In genomic region chr2:152038451-152038958, GRCh38 we compare ENCODE assay signal across 12 cellular contexts.
A peak's percentile ranks its signal among the peaks of the same experiment; 100 is the strongest.
DNase-seq lines count a peak whose midpoint lies in the region; ATAC-seq, FAIRE-seq and TF ChIP-seq lines count a peak whose summit lies in the region.
"Had no signal": no experiment of that assay in that cellular context is flagged by ENCODE, and none has a peak within 500 bp of the region (broad histone marks: within the 10 kb centered on the region; RNA-seq: fewer than 3 reads in every experiment).

No MANE protein-coding gene starts in this region.

- H3K36me3 ChIP-seq in neural cell (ENCODE audit: insufficient read depth, low read length), result no peaks in the 10 kb centered on the region

- FAIRE-seq in H54 (lab: Jason Lieb, UNC), result no peak

- H3K9ac ChIP-seq in neural cell (ENCODE audit: low read length), result no peak overlapping the region

- H3K79me2 ChIP-seq in neural cell (replicated peaks; ENCODE audit: insufficient read depth, low read length), result no peaks in the 10 kb centered on the region

- no peaks in the 10 kb centered on the region for H3K36me3 Mint-ChIP-seq in CD14-positive monocyte
- H3K36me3 Mint-ChIP-seq in HFFc6 (ENCODE audit: low read depth), result no peaks in the 10 kb centered on the region
- H3K36me3 Mint-ChIP-seq in activated T-cell treated with anti-CD3 and anti-CD28 coated beads, Interleukin-2, amount 50 U/mL, for 72 hours (ENCODE audit: insufficient read depth in 2 of 2), result no peaks in the 10 kb centered on the region
- H3K36me3 Mint-ChIP-seq: naive B cell had no signal

- TF ChIP-seq CTCF in CD14-positive monocyte (IDR thresholded peaks at IDR 0.05) (no peak), neural cell (IDR thresholded peaks at IDR 0.05; ENCODE audit: poor library complexity, severe bottlenecking) (no peak), HFFc6 (IDR thresholded peaks at IDR 0.05) (no peak)

- ATAC-seq in Right ventricle myocardium superior (ENCODE audit: poor library complexity) (peak; percentile 80), HG02981 (IDR thresholded peaks at IDR 0.05; ENCODE audit: unreplicated experiment) (no peak)
- ATAC-seq in activated T-cell treated with anti-CD3 and anti-CD28 coated beads, Interleukin-2, amount 50 U/mL, for 72 hours (replicated peaks in 1 of 2), result no peak

- H3K9me2 ChIP-seq in neural cell (ENCODE audit: insufficient read depth, low read length), result no peaks in the 10 kb centered on the region

- intact Hi-C loops in CD14-positive monocyte (cut with micrococcal nuclease) (loop anchor here (10.0 kb wide), 3 partner anchors 136 to 606 kb away; partner anchors contain the start of gene STAM2 (in 1 of the 2)), Right ventricle myocardium superior (cut with DNase I) (loop anchor here (10.0 kb wide), 2 partner anchors 136 to 596 kb away; partner anchors contain the start of gene STAM2)

- H3K27ac ChIP-seq in neural cell (ENCODE audit: low read length), result no peak overlapping the region

- TF ChIP-seq POLR2A in H54 (IDR thresholded peaks at IDR 0.05; ENCODE audit: low read depth, low read length), result no peak

- no peaks in the 10 kb centered on the region for H3K9me3 ChIP-seq in neural cell (ENCODE audit: low read length)

- H3K4me3 ChIP-seq in neural cell (ENCODE audit: low read length), result peak overlapping the region; percentile 11

- H3K9me3 Mint-ChIP-seq in CD14-positive monocyte, result peaks cover 0 to 2% (median 0%) of the 10 kb centered on the region in 7 donors
- no peaks in the 10 kb centered on the region for H3K9me3 Mint-ChIP-seq in HFFc6
- no peaks in the 10 kb centered on the region for H3K9me3 Mint-ChIP-seq in activated T-cell treated with anti-CD3 and anti-CD28 coated beads, Interleukin-2, amount 50 U/mL, for 72 hours
- H3K9me3 Mint-ChIP-seq: naive B cell had no signal

- no peak overlapping the region for H2AFZ ChIP-seq in neural cell (ENCODE audit: low read depth, low read length)

- peaks cover 0 to 2% (median 2%) of the 10 kb centered on the region in 3 donors for H3K27me3 Mint-ChIP-seq in CD14-positive monocyte (ENCODE audit: low read depth in 3 of 3)
- peaks cover 14% of the 10 kb centered on the region for H3K27me3 Mint-ChIP-seq in HFFc6 (ENCODE audit: insufficient read depth)
- no peaks in the 10 kb centered on the region for H3K27me3 Mint-ChIP-seq in activated T-cell treated with anti-CD3 and anti-CD28 coated beads, Interleukin-2, amount 50 U/mL, for 72 hours (ENCODE audit: low read depth)
- H3K27me3 Mint-ChIP-seq: naive B cell had no signal

- H3K4me3 Mint-ChIP-seq in CD14-positive monocyte (peak overlapping the region in 1 of 2 donors; percentile 59), HFFc6 (no peak overlapping the region)
- no peak overlapping the region for H3K4me3 Mint-ChIP-seq in activated T-cell treated with anti-CD3 and anti-CD28 coated beads, Interleukin-2, amount 50 U/mL, for 72 hours

- no peak overlapping the region for H3K4me2 ChIP-seq in neural cell (ENCODE audit: low read length)

- DNase-seq in CD14-positive monocyte (ENCODE audit: low spot score), result no peak
- DNase-seq in NCI-H2227 treated with DMSO at 0.1 percent for 48 hours (lab: John Stamatoyannopoulos, UW), result peak; percentile 47
- DNase-seq in Right ventricle myocardium superior, result peak; percentile 61
- no peak for DNase-seq in HFFc6
- DNase-seq in activated T-cell treated with anti-CD3 and anti-CD28 coated beads, Interleukin-2, amount 50 U/mL, for 72 hours, result no peak
- no peak for DNase-seq in H54 (ENCODE audit: insufficient read length, low spot score)
- DNase-seq: GOT3; Karpas-422; naive B cell; stimulated activated naive CD4-positive, alpha-beta T cell had no signal

- H3K27ac Mint-ChIP-seq in CD14-positive monocyte (peak overlapping the region in 6 of 7 donors; percentile 20 to 85 (median 73)), HFFc6 (no peak overlapping the region)
- H3K27ac Mint-ChIP-seq in activated T-cell treated with anti-CD3 and anti-CD28 coated beads, Interleukin-2, amount 50 U/mL, for 72 hours, result no peak overlapping the region

- TF ChIP-seq EP300 in neural cell (conservative IDR thresholded peaks at IDR 0.05; ENCODE audit: poor library complexity, severe bottlenecking), result no peak

- no peaks in the 10 kb centered on the region for H3K27me3 ChIP-seq in neural cell (ENCODE audit: insufficient read depth, low read depth, low read length)

- peaks cover 18% of the 10 kb centered on the region for H3K4me1 Mint-ChIP-seq in CD14-positive monocyte
- H3K4me1 Mint-ChIP-seq in HFFc6 (ENCODE audit: low read depth), result no peaks in the 10 kb centered on the region
- H3K4me1 Mint-ChIP-seq in activated T-cell treated with anti-CD3 and anti-CD28 coated beads, Interleukin-2, amount 50 U/mL, for 72 hours (ENCODE audit: low read depth), result no peaks in the 10 kb centered on the region
- H3K4me1 Mint-ChIP-seq: naive B cell had no signal

- H4K20me1 ChIP-seq in neural cell (ENCODE audit: insufficient read depth), result no peaks in the 10 kb centered on the region

- TF ChIP-seq RAD21 in neural cell (conservative IDR thresholded peaks at IDR 0.05), result no peak

- no peaks in the 10 kb centered on the region for H3F3A ChIP-seq in neural cell (ENCODE audit: insufficient read depth, low read length, poor library complexity, severe bottlenecking)

TF ChIP-seq in neural cell, 6 proteins besides CTCF, POLR2A, EP300 and RAD21:
- TF ChIP-seq POLR2AphosphoS5 (IDR thresholded peaks at IDR 0.05) (peak; percentile 41), SMC3 (conservative IDR thresholded peaks at IDR 0.05; ENCODE audit: poor library complexity) (no peak)

Comparison
In these comparisons a context has a peak if more than half of its experiments do, and no peak if none do; other contexts are left out.
1. DNase-seq: peak in NCI-H2227 treated with DMSO at 0.1 percent for 48 hours (single experiment) and Right ventricle myocardium superior (single experiment); none in CD14-positive monocyte (single experiment), HFFc6 (single experiment), activated T-cell treated with anti-CD3 and anti-CD28 coated beads, Interleukin-2, amount 50 U/mL, for 72 hours (0 of 2) and H54 (single experiment).
2. H3K27ac Mint-ChIP-seq: peak in CD14-positive monocyte (6 of 7); none in HFFc6 (single experiment) and activated T-cell treated with anti-CD3 and anti-CD28 coated beads, Interleukin-2, amount 50 U/mL, for 72 hours (single experiment).